In genomic region chr13:113750554-113751399, GRCh38 we compare ENCODE assay signal across 1 cellular context.
TF ChIP-seq lines count a peak whose summit lies in the region.

No MANE protein-coding gene starts in this region.

TF ChIP-seq in GM23338, 12 proteins besides CTCF, POLR2A, EP300 and RAD21 (continued from another document):
- TF ChIP-seq REST (IDR thresholded peaks at IDR 0.05; ENCODE audit: unreplicated experiment) (no peak), POLR2AphosphoS5 (IDR thresholded peaks at IDR 0.05; ENCODE audit: low read depth) (no peak), ZNF462 (CRISPR knock-in tag; IDR thresholded peaks at IDR 0.05) (no peak), EZH2 (IDR thresholded peaks at IDR 0.05; ENCODE audit: low read depth, unreplicated experiment) (no peak), STAT1 (IDR thresholded peaks at IDR 0.05; ENCODE audit: unreplicated experiment) (no peak)
